ENCODE assay signal across 6 cellular contexts in the genomic region with DNA sequence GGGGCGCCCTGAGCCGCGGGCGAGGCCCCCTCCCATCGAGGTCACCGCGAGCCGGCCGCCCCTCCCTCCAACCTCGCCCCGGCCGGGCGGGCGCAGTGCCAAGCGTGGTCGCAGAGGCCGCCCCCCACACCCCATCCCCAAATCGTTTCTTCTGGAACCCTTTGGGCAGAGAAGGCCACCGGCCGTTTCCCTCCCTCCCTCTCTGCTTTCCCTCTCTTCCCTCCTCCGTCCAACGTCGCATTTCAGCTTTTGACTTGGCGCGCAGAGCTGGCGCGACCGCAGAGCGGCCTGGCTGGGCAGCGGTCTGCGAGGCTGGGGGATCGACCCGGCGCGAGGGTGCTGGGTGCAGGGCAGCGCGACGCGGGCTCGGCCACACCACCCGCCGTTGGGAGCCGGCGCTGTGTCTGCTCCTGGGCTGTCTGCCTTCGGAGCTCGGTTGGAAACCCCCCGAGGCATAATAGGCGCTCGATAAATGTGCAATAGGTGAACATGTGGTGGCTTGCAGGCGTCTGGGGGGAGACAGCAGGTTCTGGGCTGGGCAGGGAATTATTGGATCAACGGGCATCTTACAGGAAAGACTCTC. TPM values are rescaled to one million over a fixed set of nuclear protein-coding genes. Genes with fewer than 3 reads are reported as not detected.
DNase-seq lines count a peak whose midpoint lies in the region; ATAC-seq, FAIRE-seq and TF ChIP-seq lines count a peak whose summit lies in the region.

No MANE protein-coding gene starts in this region.

- no peak for TF ChIP-seq RAD21 in GM12878 (IDR thresholded peaks at IDR 0.05; ENCODE audit: insufficient read depth, low read depth, low read length)

- FAIRE-seq in GM12878 (lab: Jason Lieb, UNC) = no peak
- no peak for FAIRE-seq in small intestine (lab: Jason Lieb, UNC)

- TF ChIP-seq POLR2A in GM12878 (IDR thresholded peaks at IDR 0.05; ENCODE audit: low read depth, low read length) = peak; percentile 53; the same call in 1 of the 2 replicates

- H3K9me3 Mint-ChIP-seq in nephron = no peaks in the 10 kb centered on the region

- no peaks in the 10 kb centered on the region for H4K20me1 ChIP-seq in GM12878 (ENCODE audit: control insufficient read depth, insufficient read depth)

- H3K4me3 ChIP-seq in cardiac muscle cell (peak overlapping the region; percentile 38), GM12878 (peak overlapping the region; percentile 72; the same call in 1 of the 2 replicates), small intestine (ENCODE audit: low read depth in 1 of 2, low read length in 2 of 2) (peak overlapping the region in 1 of 2 donors; percentile 35)

- H3K4me1 ChIP-seq in cardiac muscle cell (ENCODE audit: low read depth) = peaks cover 33% of the 10 kb centered on the region
- peaks cover 14% of the 10 kb centered on the region for H3K4me1 ChIP-seq in GM12878 (ENCODE audit: control insufficient read depth, insufficient read depth, low read length)
- H3K4me1 ChIP-seq in small intestine (ENCODE audit: control insufficient read depth in 2 of 2, insufficient read depth in 1 of 2, low read depth in 1 of 2, low read length in 1 of 2) = peaks cover 0 to 2% of the 10 kb centered on the region in 2 donors

- peak overlapping the region; percentile 24; the same call in 1 of the 2 replicates for H3K9ac ChIP-seq in GM12878 (ENCODE audit: control insufficient read depth, insufficient read depth, low read length)

- no peaks in the 10 kb centered on the region for H3K36me3 Mint-ChIP-seq in nephron (ENCODE audit: low read depth)

- H3K27me3 ChIP-seq in cardiac muscle cell (no peaks in the 10 kb centered on the region), GM12878 (replicated peaks in 1 of 2; ENCODE audit: control insufficient read depth in 2 of 2, insufficient read depth in 2 of 2, low read length in 1 of 2) (peaks cover 0 to 2% of the 10 kb centered on the region in 2 experiments; a peak in 1 of 4 replicates), small intestine (ENCODE audit: control insufficient read depth in 2 of 2, insufficient read depth in 2 of 2, low read length in 2 of 2) (peaks cover 16 to 20% of the 10 kb centered on the region in 2 donors)

- H3K36me3 ChIP-seq in cardiac muscle cell = no peaks in the 10 kb centered on the region
- H3K36me3 ChIP-seq in GM12878 (ENCODE audit: control insufficient read depth in 2 of 2, insufficient read depth in 2 of 2, low read length in 1 of 2) = no peaks in the 10 kb centered on the region
- H3K36me3 ChIP-seq in small intestine (ENCODE audit: control insufficient read depth in 2 of 2, insufficient read depth in 2 of 2, low read length in 2 of 2) = no peaks in the 10 kb centered on the region

- no peaks in the 10 kb centered on the region for H3K79me2 ChIP-seq in GM12878 (ENCODE audit: control insufficient read depth, insufficient read depth, low read length)

- H3K27ac ChIP-seq in cardiac muscle cell (no peak overlapping the region), GM12878 (ENCODE audit: control insufficient read depth, insufficient read depth) (peak overlapping the region; percentile 24; the same call in 1 of the 2 replicates), small intestine (ENCODE audit: low read depth in 1 of 2, low read length in 1 of 2) (peak overlapping the region in 1 of 2 donors; percentile 19)

- DNase-seq in cardiac muscle cell (ENCODE audit: low read depth in 1 of 2, low spot score in 1 of 2) = peak in 1 of 2 donors; percentile 54
- no peak for DNase-seq in cardiac septum (ENCODE audit: low spot score)
- DNase-seq in GM12878 (ENCODE audit: low read depth, low spot score) = no peak
- DNase-seq in SW 1271 (lab: John Stamatoyannopoulos, UW) = no peak
- no peak for DNase-seq in small intestine

- POLR2A ChIA-PET in GM12878 (lab: Charles Lee) = interaction anchor here (0.6 to 2.5 kb wide), 11 partner anchors 9 to 313 kb away, joined by 3 to 11 read pairs (median 5); a partner anchor contains a TSS

- SMC1A ChIA-PET in GM12878 (lab: Charles Lee; ENCODE audit: uncharacterized antibody, unreplicated experiment) = interaction anchor here (1.6 to 2.5 kb wide), 2 partner anchors 18 to 39 kb away, joined by 8 read pairs; a partner anchor contains a TSS

- CTCF ChIA-PET in GM12878 (lab: Yijun Ruan, JAX) = interaction anchor here (0.7 to 2.6 kb wide), 8 partner anchors 8 to 45 kb away, joined by 3 to 20 read pairs (median 4); a partner anchor contains a TSS

- peaks cover 17% of the 10 kb centered on the region for H3K4me1 Mint-ChIP-seq in nephron

- peak overlapping the region; percentile 75 to 81 (median 79) for H3K4me3 Mint-ChIP-seq in nephron

- no TSS peak for BruUV-seq in GM12878 (replicated peaks; lab: Mats Ljungman, UMichigan)

- peak overlapping the region; percentile 50 to 83 (median 76) for H3K27ac Mint-ChIP-seq in nephron

- RAD21 ChIA-PET in GM12878 (lab: Charles Lee; ENCODE audit: unreplicated experiment) = interaction anchor here (0.5 to 3.5 kb wide), 10 partner anchors 9 to 181 kb away, joined by 3 to 17 read pairs (median 4); a partner anchor contains a TSS

- WGBS in GM12878 (ENCODE audit: insufficient coverage, insufficient replicate concordance, low lambda C conversion rate, missing lambda C conversion rate) = 1% methylated on average over 31 of the region's 51 CpGs
- 1% methylated on average over 37 to 51 of the region's 51 CpGs for WGBS in small intestine, 3 donors

- peak; percentile 68 for ATAC-seq in GM12878

- TF ChIP-seq EP300 in GM12878 (IDR thresholded peaks at IDR 0.05; ENCODE audit: borderline replicate concordance in 1 of 2, control insufficient read depth in 1 of 2, low read depth in 2 of 2, low read length in 2 of 2) = no peak

- H2AFZ ChIP-seq in GM12878 (ENCODE audit: control insufficient read depth, low read depth, low read length) = peak overlapping the region; percentile 59

- H3K27me3 Mint-ChIP-seq in nephron (ENCODE audit: low read depth) = no peaks in the 10 kb centered on the region

- in situ Hi-C loops in GM12878 (cut with MboI) = no loop called here

- H3K9me3 ChIP-seq in cardiac muscle cell (ENCODE audit: low read depth) (no peaks in the 10 kb centered on the region), GM12878 (replicated peaks; ENCODE audit: control insufficient read depth, insufficient read depth, low read length) (no peaks in the 10 kb centered on the region), small intestine (ENCODE audit: control insufficient read depth, low read depth) (no peaks in the 10 kb centered on the region)

- TF ChIP-seq CTCF in cardiac muscle cell (IDR thresholded peaks at IDR 0.05; ENCODE audit: low read depth, low read length) = no peak
- TF ChIP-seq CTCF in GM12878 (IDR thresholded peaks at IDR 0.05 in 2 of 3, conservative IDR thresholded peaks at IDR 0.05 in 1 of 3; ENCODE audit: control insufficient read depth in 2 of 3, extremely low read depth in 1 of 3, insufficient read depth in 1 of 3, low read depth in 3 of 3, low read length in 3 of 3) = no peak
- no peak for TF ChIP-seq CTCF in nephron (IDR thresholded peaks at IDR 0.05; ENCODE audit: unreplicated experiment in 3 of 3)

- intact Hi-C loops in cardiac septum (cut with DNase I) = no loop called here
- intact Hi-C loops in GM12878 (cut with micrococcal nuclease; ENCODE audit: unreplicated experiment) = loop anchor here (5.0 kb wide), 1 partner anchor 39 kb away; no protein-coding TSS in a partner anchor

- H3K4me2 ChIP-seq in GM12878 (ENCODE audit: control insufficient read depth, insufficient read depth) = peak overlapping the region; percentile 90

RNA-seq across cellular contexts. Expression of a gene that starts 2.9 kb away (rescaled TPM):
- total RNA-seq in cardiac muscle cell (9.4 and 20.5 TPM in 2 replicates), cardiac septum (0.30 TPM), GM12878 (2014; rRNA removed) (not detected in 2 replicates), GM12878 (2014; rRNA removed; fragmentation: Illumina TruSeq; extraction: Trizol) (not detected in 2 replicates), GM12878 (2021) (not detected in 2 replicates)
- polyA plus RNA-seq in cardiac muscle cell (1.6 and 5.6 TPM in 2 replicates), GM12878 (2011; rRNA removed) (not detected in 2 replicates), GM12878 (2014; fragmentation: Illumina TruSeq; extraction: Trizol) (not detected in 2 replicates), GM12878 (2014; fragmentation: Nextera tagmentation; extraction: Ambion mirVana) (not detected), GM12878 (2014; rRNA removed) (0.04 and 0.22 TPM in 2 replicates), GM12878 (2016; fragmentation: Nextera tagmentation; extraction: Ambion mirVana) (not detected), small intestine (under 1 TPM in 1 of 3 donors, not detected in 2; 0.04 TPM)
- 1.1 and 1.9 TPM in 2 replicates for total RNA-seq in GM12878 (2013; cell fraction: nucleolus; rRNA removed)
- polyA plus RNA-seq in GM12878 (2011; ENCODE audit: low read depth) = not detected
- polyA plus RNA-seq in GM12878 (2011; cell fraction: cytosol; rRNA removed) = 0.04 and 0.07 TPM in 2 replicates
- 0.42 and 0.63 TPM in 2 replicates for polyA plus RNA-seq in GM12878 (2011; cell fraction: nucleus; rRNA removed)
- polyA plus RNA-seq in GM12878 (2012) = 0.08 TPM in 1 of 2 replicates, not detected in the other
- not detected in 2 replicates for polyA minus RNA-seq in GM12878 (2011; rRNA and poly(A)+ RNA removed)
- polyA minus RNA-seq in GM12878 (2011; cell fraction: cytosol; rRNA and poly(A)+ RNA removed) = not detected in 2 replicates
- 0.29 and 0.36 TPM in 2 replicates for polyA minus RNA-seq in GM12878 (2011; cell fraction: nucleus; rRNA and poly(A)+ RNA removed)

RNA-seq across cellular contexts. Expression of a gene that starts 6.7 kb away (rescaled TPM):
- total RNA-seq in cardiac muscle cell (17.3 and 23.6 TPM in 2 replicates), cardiac septum (8.3 TPM), GM12878 (2014; rRNA removed) (5.6 and 6.6 TPM in 2 replicates), GM12878 (2014; rRNA removed; fragmentation: Illumina TruSeq; extraction: Trizol) (3.3 and 3.5 TPM in 2 replicates), GM12878 (2021) (7.9 and 9.6 TPM in 2 replicates)
- polyA plus RNA-seq in cardiac muscle cell (8.2 and 10.2 TPM in 2 replicates), GM12878 (2011; rRNA removed) (3.4 and 4.3 TPM in 2 replicates), GM12878 (2014; fragmentation: Illumina TruSeq; extraction: Trizol) (2.6 and 2.7 TPM in 2 replicates), GM12878 (2014; fragmentation: Nextera tagmentation; extraction: Ambion mirVana) (1 to 10 TPM; 1.1 to 1.5 TPM), GM12878 (2014; rRNA removed) (5.7 and 6.9 TPM in 2 replicates), GM12878 (2016; fragmentation: Nextera tagmentation; extraction: Ambion mirVana) (1 to 10 TPM; 4.6 to 5.8 TPM), small intestine (1 to 10 TPM in 2 of 3 donors, under 1 TPM in 1; 0.81 to 4.8 (median 1.6) TPM)
- 29.8 and 34.7 TPM in 2 replicates for total RNA-seq in GM12878 (2013; cell fraction: nucleolus; rRNA removed)
- polyA plus RNA-seq in GM12878 (2011; ENCODE audit: low read depth) = 1.3 TPM
- 4.9 and 6.5 TPM in 2 replicates for polyA plus RNA-seq in GM12878 (2011; cell fraction: cytosol; rRNA removed)
- 18.3 and 21.2 TPM in 2 replicates for polyA plus RNA-seq in GM12878 (2011; cell fraction: nucleus; rRNA removed)
- polyA plus RNA-seq in GM12878 (2012) = 2.5 and 2.8 TPM in 2 replicates
- polyA minus RNA-seq in GM12878 (2011; rRNA and poly(A)+ RNA removed) = 8.9 and 13.5 TPM in 2 replicates
- 4.0 and 4.5 TPM in 2 replicates for polyA minus RNA-seq in GM12878 (2011; cell fraction: cytosol; rRNA and poly(A)+ RNA removed)
- 5.4 and 9.6 TPM in 2 replicates for polyA minus RNA-seq in GM12878 (2011; cell fraction: nucleus; rRNA and poly(A)+ RNA removed)

RNA-seq across cellular contexts. Expression of a gene that starts 8.3 kb away (rescaled TPM):
- total RNA-seq in cardiac muscle cell = 27.3 and 34.8 TPM in 2 replicates
- polyA plus RNA-seq in cardiac muscle cell = 30.7 and 34.4 TPM in 2 replicates
- 0.51 TPM for total RNA-seq in cardiac septum
- 15.9 and 19.2 TPM in 2 replicates for total RNA-seq in GM12878 (2013; cell fraction: nucleolus; rRNA removed)
- 38.0 and 38.9 TPM in 2 replicates for total RNA-seq in GM12878 (2014; rRNA removed)
- total RNA-seq in GM12878 (2014; rRNA removed; fragmentation: Illumina TruSeq; extraction: Trizol) = 9.2 and 10.4 TPM in 2 replicates
- 24.9 and 30.8 TPM in 2 replicates for total RNA-seq in GM12878 (2021)
- polyA plus RNA-seq in GM12878 (2011; ENCODE audit: low read depth) = 2.7 TPM
- 2.9 and 6.7 TPM in 2 replicates for polyA plus RNA-seq in GM12878 (2011; rRNA removed)
- polyA plus RNA-seq in GM12878 (2011; cell fraction: cytosol; rRNA removed) = 8.0 and 16.1 TPM in 2 replicates
- 84.2 and 116 TPM in 2 replicates for polyA plus RNA-seq in GM12878 (2011; cell fraction: nucleus; rRNA removed)
- 8.3 and 8.8 TPM in 2 replicates for polyA plus RNA-seq in GM12878 (2012)
- 2.9 and 7.4 TPM in 2 replicates for polyA plus RNA-seq in GM12878 (2014; fragmentation: Illumina TruSeq; extraction: Trizol)
- 1 to 10 TPM in 1 of 2 experiments, under 1 TPM in 1; 0.23 to 2.5 TPM for polyA plus RNA-seq in GM12878 (2014; fragmentation: Nextera tagmentation; extraction: Ambion mirVana)
- 27.8 and 35.3 TPM in 2 replicates for polyA plus RNA-seq in GM12878 (2014; rRNA removed)
- 10 to 100 TPM; 40.4 to 47.9 TPM for polyA plus RNA-seq in GM12878 (2016; fragmentation: Nextera tagmentation; extraction: Ambion mirVana)
- 3.1 and 10.9 TPM in 2 replicates for polyA minus RNA-seq in GM12878 (2011; rRNA and poly(A)+ RNA removed)
- polyA minus RNA-seq in GM12878 (2011; cell fraction: cytosol; rRNA and poly(A)+ RNA removed) = 2.7 and 6.4 TPM in 2 replicates
- polyA minus RNA-seq in GM12878 (2011; cell fraction: nucleus; rRNA and poly(A)+ RNA removed) = 22.4 and 41.5 TPM in 2 replicates
- polyA plus RNA-seq in small intestine = 1 to 10 TPM in 2 of 3 donors, under 1 TPM in 1; 0.67 to 7.7 (median 1.1) TPM

RNA-seq across cellular contexts. Expression of a gene that starts 39.0 kb away (rescaled TPM):
- total RNA-seq in cardiac muscle cell = 10.5 and 44.0 TPM in 2 replicates
- 9.2 and 48.2 TPM in 2 replicates for polyA plus RNA-seq in cardiac muscle cell
- total RNA-seq in cardiac septum = 0.86 TPM
- total RNA-seq in GM12878 (2013; cell fraction: nucleolus; rRNA removed) = 35.6 and 37.8 TPM in 2 replicates
- 44.1 and 50.3 TPM in 2 replicates for total RNA-seq in GM12878 (2014; rRNA removed)
- total RNA-seq in GM12878 (2014; rRNA removed; fragmentation: Illumina TruSeq; extraction: Trizol) = 23.5 and 27.1 TPM in 2 replicates
- 48.9 and 54.2 TPM in 2 replicates for total RNA-seq in GM12878 (2021)
- 7.0 TPM for polyA plus RNA-seq in GM12878 (2011; ENCODE audit: low read depth)
- 9.1 and 16.3 TPM in 2 replicates for polyA plus RNA-seq in GM12878 (2011; rRNA removed)
- polyA plus RNA-seq in GM12878 (2011; cell fraction: cytosol; rRNA removed) = 28.3 and 29.8 TPM in 2 replicates
- 37.2 and 52.6 TPM in 2 replicates for polyA plus RNA-seq in GM12878 (2011; cell fraction: nucleus; rRNA removed)
- polyA plus RNA-seq in GM12878 (2012) = 13.5 and 17.0 TPM in 2 replicates
- 11.1 and 18.7 TPM in 2 replicates for polyA plus RNA-seq in GM12878 (2014; fragmentation: Illumina TruSeq; extraction: Trizol)
- polyA plus RNA-seq in GM12878 (2014; fragmentation: Nextera tagmentation; extraction: Ambion mirVana) = 1 to 10 TPM; 4.0 to 4.7 TPM
- polyA plus RNA-seq in GM12878 (2014; rRNA removed) = 27.8 and 30.8 TPM in 2 replicates
- polyA plus RNA-seq in GM12878 (2016; fragmentation: Nextera tagmentation; extraction: Ambion mirVana) = 10 to 100 TPM; 59.1 to 63.2 TPM
- polyA minus RNA-seq in GM12878 (2011; rRNA and poly(A)+ RNA removed) = 51.9 and 87.8 TPM in 2 replicates
- polyA minus RNA-seq in GM12878 (2011; cell fraction: cytosol; rRNA and poly(A)+ RNA removed) = 38.4 and 38.9 TPM in 2 replicates
- polyA minus RNA-seq in GM12878 (2011; cell fraction: nucleus; rRNA and poly(A)+ RNA removed) = 26.7 and 43.5 TPM in 2 replicates
- 10 to 100 TPM in 1 of 3 donors, 1 to 10 TPM in 1, under 1 TPM in 1; 0.89 to 12.4 (median 1.1) TPM for polyA plus RNA-seq in small intestine

RNA-seq across cellular contexts. Expression of a gene that starts 45.5 kb away (rescaled TPM):
- 92.4 and 117 TPM in 2 replicates for total RNA-seq in cardiac muscle cell
- 184 and 281 TPM in 2 replicates for polyA plus RNA-seq in cardiac muscle cell
- total RNA-seq in cardiac septum = 137 TPM
- 23.2 and 35.0 TPM in 2 replicates for total RNA-seq in GM12878 (2013; cell fraction: nucleolus; rRNA removed)
- total RNA-seq in GM12878 (2014; rRNA removed) = 14.0 and 19.1 TPM in 2 replicates
- total RNA-seq in GM12878 (2014; rRNA removed; fragmentation: Illumina TruSeq; extraction: Trizol) = 8.2 and 10.4 TPM in 2 replicates
- total RNA-seq in GM12878 (2021) = 127 and 135 TPM in 2 replicates
- polyA plus RNA-seq in GM12878 (2011; ENCODE audit: low read depth) = 42.6 TPM
- 1.5 and 5.9 TPM in 2 replicates for polyA plus RNA-seq in GM12878 (2011; rRNA removed)
- 17.1 and 29.2 TPM in 2 replicates for polyA plus RNA-seq in GM12878 (2011; cell fraction: cytosol; rRNA removed)
- 23.8 and 36.7 TPM in 2 replicates for polyA plus RNA-seq in GM12878 (2011; cell fraction: nucleus; rRNA removed)
- polyA plus RNA-seq in GM12878 (2012) = 148 and 155 TPM in 2 replicates
- 8.7 and 17.6 TPM in 2 replicates for polyA plus RNA-seq in GM12878 (2014; fragmentation: Illumina TruSeq; extraction: Trizol)
- 10 to 100 TPM in 1 of 2 experiments, 1 to 10 TPM in 1; 2.4 to 16.5 TPM for polyA plus RNA-seq in GM12878 (2014; fragmentation: Nextera tagmentation; extraction: Ambion mirVana)
- polyA plus RNA-seq in GM12878 (2014; rRNA removed) = 32.2 and 53.4 TPM in 2 replicates
- 100 to 1,000 TPM; 107 to 115 TPM for polyA plus RNA-seq in GM12878 (2016; fragmentation: Nextera tagmentation; extraction: Ambion mirVana)
- polyA minus RNA-seq in GM12878 (2011; rRNA and poly(A)+ RNA removed) = 7.2 and 8.9 TPM in 2 replicates
- polyA minus RNA-seq in GM12878 (2011; cell fraction: cytosol; rRNA and poly(A)+ RNA removed) = 44.1 and 66.7 TPM in 2 replicates
- polyA minus RNA-seq in GM12878 (2011; cell fraction: nucleus; rRNA and poly(A)+ RNA removed) = 8.8 and 18.3 TPM in 2 replicates
- polyA plus RNA-seq in small intestine = 100 to 1,000 TPM in 1 of 3 donors, 10 to 100 TPM in 2; 74.5 to 187 (median 98.1) TPM
